Comparison of ENCODE assay signal across 8 cellular contexts in genomic region chr13:101415358-101416174, GRCh38. TPM values are rescaled to one million over a fixed set of nuclear protein-coding genes. Genes with fewer than 3 reads are reported as not detected.
DNase-seq lines count a peak whose midpoint lies in the region; ATAC-seq and TF ChIP-seq lines count a peak whose summit lies in the region.

No MANE protein-coding gene starts in this region.

- H3F3A ChIP-seq in neural progenitor cell (ENCODE audit: low read depth), result no peaks in the 10 kb centered on the region

- peaks cover 21% of the 10 kb centered on the region for H3K27me3 Mint-ChIP-seq in neural progenitor cell (ENCODE audit: insufficient read depth, low read depth)
- peaks cover 35% of the 10 kb centered on the region for H3K27me3 Mint-ChIP-seq in activated CD4-positive, alpha-beta T cell treated with anti-CD3 and anti-CD28 coated beads for 36 hours
- H3K27me3 Mint-ChIP-seq in activated CD4-positive, alpha-beta T cell treated with anti-CD3 and anti-CD28 coated beads, Interleukin-2, amount 10 ng/mL, durations not matched to agents 24 days and 14 days, result peaks cover 34% of the 10 kb centered on the region

- H3K36me3 Mint-ChIP-seq in neural progenitor cell, result no peaks in the 10 kb centered on the region
- H3K36me3 Mint-ChIP-seq in activated CD4-positive, alpha-beta T cell treated with anti-CD3 and anti-CD28 coated beads for 36 hours (ENCODE audit: low read depth), result no peaks in the 10 kb centered on the region
- H3K36me3 Mint-ChIP-seq in activated CD4-positive, alpha-beta T cell treated with anti-CD3 and anti-CD28 coated beads, Interleukin-2, amount 10 ng/mL, durations not matched to agents 24 days and 14 days (ENCODE audit: low read depth), result no peaks in the 10 kb centered on the region

- peak overlapping the region; percentile 58 to 99 (median 91) for H3K27ac ChIP-seq in dorsolateral prefrontal cortex
- no peak overlapping the region for H3K27ac ChIP-seq in neural progenitor cell

- no peak overlapping the region for H3K27ac Mint-ChIP-seq in neural progenitor cell
- H3K27ac Mint-ChIP-seq in activated CD4-positive, alpha-beta T cell treated with anti-CD3 and anti-CD28 coated beads for 36 hours, result no peak overlapping the region
- H3K27ac Mint-ChIP-seq in activated CD4-positive, alpha-beta T cell treated with anti-CD3 and anti-CD28 coated beads, Interleukin-2, amount 10 ng/mL, durations not matched to agents 24 days and 14 days, result no peak overlapping the region

- H3K27me3 ChIP-seq in dorsolateral prefrontal cortex (peaks cover 0 to 2% (median 0%) of the 10 kb centered on the region in 45 donors), neural progenitor cell (peaks cover 50% of the 10 kb centered on the region)

- H3K9me3 Mint-ChIP-seq in neural progenitor cell, result peaks cover 2% of the 10 kb centered on the region
- H3K9me3 Mint-ChIP-seq in activated CD4-positive, alpha-beta T cell treated with anti-CD3 and anti-CD28 coated beads for 36 hours (ENCODE audit: low read depth), result no peaks in the 10 kb centered on the region
- H3K9me3 Mint-ChIP-seq in activated CD4-positive, alpha-beta T cell treated with anti-CD3 and anti-CD28 coated beads, Interleukin-2, amount 10 ng/mL, durations not matched to agents 24 days and 14 days, result no peaks in the 10 kb centered on the region

- intact Hi-C loops in dorsolateral prefrontal cortex (cut with DNase I), result loop anchor here in 1 of 2 donors (5.0 kb wide), 1 partner anchor 37 kb away; the partner anchor contains the start of gene ITGBL1
- intact Hi-C loops in activated CD4-positive, alpha-beta T cell treated with anti-CD3 and anti-CD28 coated beads for 36 hours (cut with DNase I, micrococcal nuclease), result no loop called here
- intact Hi-C loops in activated CD4-positive, alpha-beta T cell treated with anti-CD3 and anti-CD28 coated beads, Interleukin-2, amount 10 ng/mL, durations not matched to agents 24 days and 14 days (cut with micrococcal nuclease), result no loop called here

- peak overlapping the region; percentile 85 for H3K4me3 Mint-ChIP-seq in neural progenitor cell
- no peak overlapping the region for H3K4me3 Mint-ChIP-seq in activated CD4-positive, alpha-beta T cell treated with anti-CD3 and anti-CD28 coated beads for 36 hours
- H3K4me3 Mint-ChIP-seq in activated CD4-positive, alpha-beta T cell treated with anti-CD3 and anti-CD28 coated beads, Interleukin-2, amount 10 ng/mL, durations not matched to agents 24 days and 14 days, result no peak overlapping the region

- H3K4me1 ChIP-seq in neural progenitor cell, result peaks cover 5% of the 10 kb centered on the region

- DNase-seq in D341Med (ENCODE audit: low spot score) (peak; percentile 10), dorsolateral prefrontal cortex (peak in 5 of 10 donors; percentile 29 to 66 (median 41)), neural progenitor cell (ENCODE audit: low spot score) (peak; percentile 3), GM20000 (ENCODE audit: low spot score) (no peak), activated T-cell treated with anti-CD3 and anti-CD28 coated beads for 4 hours (no peak)
- DNase-seq in activated CD4-positive, alpha-beta T cell treated with anti-CD3 and anti-CD28 coated beads for 36 hours, result no peak
- DNase-seq in activated CD4-positive, alpha-beta T cell treated with anti-CD3 and anti-CD28 coated beads, Interleukin-2, amount 10 ng/mL, durations not matched to agents 24 days and 14 days, result no peak

- no peaks in the 10 kb centered on the region for H3K79me2 ChIP-seq in neural progenitor cell (ENCODE audit: low read depth)

- H2AFZ ChIP-seq in neural progenitor cell (replicated peaks), result peak overlapping the region; percentile 88

- ATAC-seq in HG03575 (IDR thresholded peaks at IDR 0.05; ENCODE audit: extremely low read depth, insufficient number of reproducible peaks, low FRiP score, unreplicated experiment), result peak; percentile 65
- no peak for ATAC-seq in activated CD4-positive, alpha-beta T cell treated with anti-CD3 and anti-CD28 coated beads for 36 hours

- no peaks in the 10 kb centered on the region for H4K20me1 ChIP-seq in neural progenitor cell (ENCODE audit: low read depth)

- H3K4me1 Mint-ChIP-seq in neural progenitor cell, result no peaks in the 10 kb centered on the region
- peaks cover 2% of the 10 kb centered on the region for H3K4me1 Mint-ChIP-seq in activated CD4-positive, alpha-beta T cell treated with anti-CD3 and anti-CD28 coated beads for 36 hours
- H3K4me1 Mint-ChIP-seq in activated CD4-positive, alpha-beta T cell treated with anti-CD3 and anti-CD28 coated beads, Interleukin-2, amount 10 ng/mL, durations not matched to agents 24 days and 14 days, result no peaks in the 10 kb centered on the region

- peak overlapping the region; percentile 88 for H3K4me2 ChIP-seq in neural progenitor cell

- TF ChIP-seq CTCF in dorsolateral prefrontal cortex (IDR thresholded peaks at IDR 0.05 in 54 of 56, conservative IDR thresholded peaks at IDR 0.05 in 2 of 56; ENCODE audit: low read depth in 1 of 56, partially characterized antibody in 56 of 56) (peak in 1 of 56 donors; percentile 11), neural progenitor cell (IDR thresholded peaks at IDR 0.05) (no peak), GM20000 (IDR thresholded peaks at IDR 0.05; ENCODE audit: extremely low read depth, missing control alignments) (no peak)

- H3K36me3 ChIP-seq in neural progenitor cell, result no peaks in the 10 kb centered on the region

- POLR2A ChIA-PET in activated CD4-positive, alpha-beta T cell treated with anti-CD3 and anti-CD28 coated beads for 36 hours (lab: Charles Lee), result no interaction called here

- no peak overlapping the region for H3K9ac ChIP-seq in neural progenitor cell

- CTCF ChIA-PET in activated CD4-positive, alpha-beta T cell treated with anti-CD3 and anti-CD28 coated beads for 36 hours (lab: Charles Lee), result no interaction called here

- no peaks in the 10 kb centered on the region for H3K9me3 ChIP-seq in neural progenitor cell (ENCODE audit: low read depth)

- H3K4me3 ChIP-seq in dorsolateral prefrontal cortex (peak overlapping the region; percentile 56 to 90 (median 77)), neural progenitor cell (peak overlapping the region; percentile 58)

RNA-seq across cellular contexts. Expression of gene NALCN, which starts 0.7 kb away (rescaled TPM):
- total RNA-seq in dorsolateral prefrontal cortex (100 to 1,000 TPM in 18 of 120 experiments, 10 to 100 TPM in 102; 73.7 to 113 (median 91.2) TPM), neural progenitor cell (ENCODE audit: low replicate concordance) (0.53 and 1.1 TPM in 2 replicates)
- not detected for total RNA-seq in activated CD4-positive, alpha-beta T cell treated with anti-CD3 and anti-CD28 coated beads for 36 hours
- total RNA-seq in activated CD4-positive, alpha-beta T cell treated with anti-CD3 and anti-CD28 coated beads, Interleukin-2, amount 10 ng/mL, durations not matched to agents 24 days and 14 days, result not detected in 2 replicates

RNA-seq across cellular contexts. Expression of gene ITGBL1, which starts 36.9 kb away (rescaled TPM):
- total RNA-seq in dorsolateral prefrontal cortex (1 to 10 TPM in 82 of 120 experiments, under 1 TPM in 38; 0.22 to 5.3 (median 1.3) TPM), neural progenitor cell (ENCODE audit: low replicate concordance) (not detected in 2 replicates)
- total RNA-seq in activated CD4-positive, alpha-beta T cell treated with anti-CD3 and anti-CD28 coated beads for 36 hours, result not detected
- total RNA-seq in activated CD4-positive, alpha-beta T cell treated with anti-CD3 and anti-CD28 coated beads, Interleukin-2, amount 10 ng/mL, durations not matched to agents 24 days and 14 days, result not detected in 2 replicates

Comparison
In these comparisons a context has a peak if more than half of its experiments do, and no peak if none do; other contexts are left out.
1. DNase-seq: peak in D341Med (single experiment) and neural progenitor cell (single experiment); none in GM20000 (single experiment), activated CD4-positive, alpha-beta T cell treated with anti-CD3 and anti-CD28 coated beads for 36 hours (single experiment), activated CD4-positive, alpha-beta T cell treated with anti-CD3 and anti-CD28 coated beads, Interleukin-2, amount 10 ng/mL, durations not matched to agents 24 days and 14 days (single experiment) and activated T-cell treated with anti-CD3 and anti-CD28 coated beads for 4 hours (single experiment).
2. RNA of gene NALCN, which starts 0.7 kb away (total RNA-seq): 73.7 to 113 TPM in dorsolateral prefrontal cortex; 0.53 to 1.1 TPM in neural progenitor cell, not detected in activated CD4-positive, alpha-beta T cell treated with anti-CD3 and anti-CD28 coated beads for 36 hours and not detected in activated CD4-positive, alpha-beta T cell treated with anti-CD3 and anti-CD28 coated beads, Interleukin-2, amount 10 ng/mL, durations not matched to agents 24 days and 14 days; every median in the first group is over 10 times any median in the second.